18 cellular contexts compared by ENCODE assay signal in genomic region chr16:8730335-8730915, GRCh38. TPM values are rescaled to one million over a fixed set of nuclear protein-coding genes. Genes with fewer than 3 reads are reported as not detected.
DNase-seq lines count a peak whose midpoint lies in the region; ATAC-seq and TF ChIP-seq lines count a peak whose summit lies in the region.
"Had no signal": no experiment of that assay in that cellular context is flagged by ENCODE, and none has a peak within 500 bp of the region (broad histone marks: within the 10 kb centered on the region; RNA-seq: fewer than 3 reads in every experiment).

No MANE protein-coding gene starts in this region.

- no peak for ATAC-seq in activated T-helper 17 cell treated with anti-CD3 and anti-CD28 coated beads, Interleukin-2, amount 50 U/mL, for 72 hours (replicated peaks)
- ATAC-seq in HG03159 (IDR thresholded peaks at IDR 0.05; ENCODE audit: unreplicated experiment) = no peak

- no peak overlapping the region for H3K4me2 ChIP-seq in neural progenitor cell

- H3K36me3 ChIP-seq in neural progenitor cell = no peaks in the 10 kb centered on the region

- no peaks in the 10 kb centered on the region for H3F3A ChIP-seq in neural progenitor cell (ENCODE audit: low read depth)

- peaks cover 16% of the 10 kb centered on the region for H3K9me3 Mint-ChIP-seq in neural progenitor cell
- no peaks in the 10 kb centered on the region for H3K9me3 Mint-ChIP-seq in activated T-helper 17 cell treated with anti-CD3 and anti-CD28 coated beads, Interleukin-2, amount 50 U/mL, for 72 hours

- no peak overlapping the region for H3K4me3 Mint-ChIP-seq in neural progenitor cell
- no peak overlapping the region for H3K4me3 Mint-ChIP-seq in activated T-helper 17 cell treated with anti-CD3 and anti-CD28 coated beads, Interleukin-2, amount 50 U/mL, for 72 hours
- H3K4me3 Mint-ChIP-seq: activated naive CD8-positive, alpha-beta T cell had no signal

- H4K20me1 ChIP-seq in neural progenitor cell (ENCODE audit: low read depth) = no peaks in the 10 kb centered on the region

- H3K4me1 ChIP-seq in neural progenitor cell = no peaks in the 10 kb centered on the region
- H3K4me1 ChIP-seq: parathyroid adenoma had no signal

- no peaks in the 10 kb centered on the region for H3K27me3 ChIP-seq in neural progenitor cell

- no peak overlapping the region for H3K4me3 ChIP-seq in neural progenitor cell

- no peaks in the 10 kb centered on the region for H3K79me2 ChIP-seq in neural progenitor cell (ENCODE audit: low read depth)
- H3K79me2 ChIP-seq: parathyroid adenoma had no signal

- H3K4me1 Mint-ChIP-seq in neural progenitor cell = peaks cover 43% of the 10 kb centered on the region
- peaks cover 8% of the 10 kb centered on the region for H3K4me1 Mint-ChIP-seq in activated T-helper 17 cell treated with anti-CD3 and anti-CD28 coated beads, Interleukin-2, amount 50 U/mL, for 72 hours

- in situ Hi-C loops in ACHN (cut with HindIII; ENCODE audit: low pct_ligation_motif_present, low pct_unique_long_range_greater_than_20kb, low sequenced_read_pairs) = no loop called here

- peaks cover 39% of the 10 kb centered on the region for H3K36me3 Mint-ChIP-seq in neural progenitor cell
- no peaks in the 10 kb centered on the region for H3K36me3 Mint-ChIP-seq in activated T-helper 17 cell treated with anti-CD3 and anti-CD28 coated beads, Interleukin-2, amount 50 U/mL, for 72 hours (ENCODE audit: low read depth)

- TF ChIP-seq CTCF in neural progenitor cell (IDR thresholded peaks at IDR 0.05) = no peak

- peak; percentile 21 for DNase-seq in DMS 273 (lab: John Stamatoyannopoulos, UW; ENCODE audit: unreplicated experiment)
- DNase-seq in DMS 273 treated with DMSO at 0.1 percent for 48 hours (lab: John Stamatoyannopoulos, UW) = no peak
- peak; percentile 22 for DNase-seq in NCI-H1694 treated with DMSO at 0.1 percent for 48 hours (lab: John Stamatoyannopoulos, UW)
- DNase-seq in cerebellum (ENCODE audit: low spot score) = peak; percentile 77
- no peak for DNase-seq in neural progenitor cell (ENCODE audit: low spot score)
- no peak for DNase-seq in ACHN
- DNase-seq: activated CD4-positive, alpha-beta T cell treated with anti-CD3 and anti-CD28 coated beads for 4 hours; activated T-cell treated with anti-CD3 and anti-CD28 coated beads for 4 hours; CD4-positive, alpha-beta memory T cell; cerebellar nuclear complex; NCI-H187 treated with DMSO at 0.1 percent for 48 hours; SHP77 had no signal

- H3K27ac Mint-ChIP-seq in neural progenitor cell = peak overlapping the region; percentile 30
- H3K27ac Mint-ChIP-seq in activated T-helper 17 cell treated with anti-CD3 and anti-CD28 coated beads, Interleukin-2, amount 50 U/mL, for 72 hours = no peak overlapping the region
- H3K27ac Mint-ChIP-seq: activated naive CD8-positive, alpha-beta T cell had no signal

- no peak overlapping the region for H3K9ac ChIP-seq in neural progenitor cell
- H3K9ac ChIP-seq: parathyroid adenoma had no signal

- H2AFZ ChIP-seq in neural progenitor cell (replicated peaks) = no peak overlapping the region
- H2AFZ ChIP-seq: parathyroid adenoma had no signal

- H3K9me3 ChIP-seq in neural progenitor cell (ENCODE audit: low read depth) = no peaks in the 10 kb centered on the region

- no peak overlapping the region for H3K27ac ChIP-seq in neural progenitor cell
- H3K27ac ChIP-seq: 22Rv1, HL-60, parathyroid adenoma had no signal

- H3K27me3 Mint-ChIP-seq in neural progenitor cell (ENCODE audit: insufficient read depth, low read depth) = peaks cover 4% of the 10 kb centered on the region
- no peaks in the 10 kb centered on the region for H3K27me3 Mint-ChIP-seq in activated T-helper 17 cell treated with anti-CD3 and anti-CD28 coated beads, Interleukin-2, amount 50 U/mL, for 72 hours
- H3K27me3 Mint-ChIP-seq: activated naive CD8-positive, alpha-beta T cell; CD4-positive, alpha-beta memory T cell had no signal

RNA-seq across cellular contexts. Expression of gene ABAT, which starts 56.0 kb away (rescaled TPM):
- total RNA-seq in cerebellum (139 TPM), neural progenitor cell (ENCODE audit: low replicate concordance) (7.3 and 7.9 TPM in 2 replicates)
- total RNA-seq in activated T-helper 17 cell treated with anti-CD3 and anti-CD28 coated beads, Interleukin-2, amount 50 U/mL, for 72 hours = 10 to 100 TPM in 1 of 2 donors, 1 to 10 TPM in 1; 4.8 to 10.4 TPM

Comparison
In these comparisons a context has a peak if more than half of its experiments do, and no peak if none do; other contexts are left out.
1. DNase-seq: peak in DMS 273 (single experiment), NCI-H1694 treated with DMSO at 0.1 percent for 48 hours (single experiment) and cerebellum (single experiment); none in DMS 273 treated with DMSO at 0.1 percent for 48 hours (single experiment), neural progenitor cell (single experiment) and ACHN (single experiment).
2. RNA of gene ABAT, which starts 56.0 kb away (total RNA-seq): 139 TPM in cerebellum (single experiment); 4.8 to 10.4 TPM in activated T-helper 17 cell treated with anti-CD3 and anti-CD28 coated beads, Interleukin-2, amount 50 U/mL, for 72 hours and 7.3 to 7.9 TPM in neural progenitor cell; every median in the first group is over 10 times any median in the second.